In the genomic region with DNA sequence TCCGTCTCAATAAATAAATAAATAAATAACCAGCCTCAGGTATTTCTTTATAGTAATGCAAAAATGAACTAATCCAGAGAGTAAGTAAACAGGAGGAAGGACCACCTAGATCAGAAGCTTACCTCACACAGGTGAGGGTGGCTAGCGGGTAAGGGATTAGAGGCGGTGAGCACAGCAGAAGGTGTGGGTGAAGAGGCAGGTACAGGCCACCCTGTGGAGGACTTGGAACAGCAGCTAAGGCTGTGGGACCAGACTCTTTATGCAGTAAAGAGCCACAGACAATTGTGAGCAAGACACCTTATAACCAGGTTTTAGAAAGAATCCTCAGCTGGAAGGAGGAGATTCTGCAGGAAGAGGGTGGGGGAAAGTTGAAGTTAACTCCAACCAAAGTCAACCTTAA, we compare ENCODE assay signal across 1 cellular context.
TF ChIP-seq lines count a peak whose summit lies in the region.

No MANE protein-coding gene starts in this region.

TF ChIP-seq in HepG2, 621 proteins besides CTCF, POLR2A, EP300 and RAD21:
- TF ChIP-seq, protein P1, sequence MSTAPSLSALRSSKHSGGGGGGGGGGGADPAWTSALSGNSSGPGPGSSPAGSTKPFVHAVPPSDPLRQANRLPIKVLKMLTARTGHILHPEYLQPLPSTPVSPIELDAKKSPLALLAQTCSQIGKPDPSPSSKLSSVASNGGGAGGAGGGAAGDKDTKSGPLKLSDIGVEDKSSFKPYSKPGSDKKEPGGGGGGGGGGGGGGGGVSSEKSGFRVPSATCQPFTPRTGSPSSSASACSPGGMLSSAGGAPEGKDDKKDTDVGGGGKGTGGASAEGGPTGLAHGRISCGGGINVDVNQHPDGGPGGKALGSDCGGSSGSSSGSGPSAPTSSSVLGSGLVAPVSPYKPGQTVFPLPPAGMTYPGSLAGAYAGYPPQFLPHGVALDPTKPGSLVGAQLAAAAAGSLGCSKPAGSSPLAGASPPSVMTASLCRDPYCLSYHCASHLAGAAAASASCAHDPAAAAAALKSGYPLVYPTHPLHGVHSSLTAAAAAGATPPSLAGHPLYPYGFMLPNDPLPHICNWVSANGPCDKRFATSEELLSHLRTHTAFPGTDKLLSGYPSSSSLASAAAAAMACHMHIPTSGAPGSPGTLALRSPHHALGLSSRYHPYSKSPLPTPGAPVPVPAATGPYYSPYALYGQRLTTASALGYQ (CRISPR knock-in tag; IDR thresholded peaks at IDR 0.05), result no peak
- no peak for TF ChIP-seq RARG (CRISPR knock-in tag; IDR thresholded peaks at IDR 0.05; ENCODE audit: low read depth)
- TF ChIP-seq ZNF446 (CRISPR knock-in tag; IDR thresholded peaks at IDR 0.05), result no peak
- no peak for TF ChIP-seq ZKSCAN5 (CRISPR knock-in tag; IDR thresholded peaks at IDR 0.05)
- TF ChIP-seq SSRP1 (CRISPR knock-in tag; IDR thresholded peaks at IDR 0.05), result no peak
- TF ChIP-seq, protein P2, sequence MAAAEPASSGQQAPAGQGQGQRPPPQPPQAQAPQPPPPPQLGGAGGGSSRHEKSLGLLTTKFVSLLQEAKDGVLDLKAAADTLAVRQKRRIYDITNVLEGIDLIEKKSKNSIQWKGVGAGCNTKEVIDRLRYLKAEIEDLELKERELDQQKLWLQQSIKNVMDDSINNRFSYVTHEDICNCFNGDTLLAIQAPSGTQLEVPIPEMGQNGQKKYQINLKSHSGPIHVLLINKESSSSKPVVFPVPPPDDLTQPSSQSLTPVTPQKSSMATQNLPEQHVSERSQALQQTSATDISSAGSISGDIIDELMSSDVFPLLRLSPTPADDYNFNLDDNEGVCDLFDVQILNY (CRISPR knock-in tag; conservative IDR thresholded peaks at IDR 0.05), result no peak
- TF ChIP-seq HNRNPK (IDR thresholded peaks at IDR 0.05; ENCODE audit: low read depth, low read length, poor library complexity, severe bottlenecking), result no peak
- TF ChIP-seq, protein P3, sequence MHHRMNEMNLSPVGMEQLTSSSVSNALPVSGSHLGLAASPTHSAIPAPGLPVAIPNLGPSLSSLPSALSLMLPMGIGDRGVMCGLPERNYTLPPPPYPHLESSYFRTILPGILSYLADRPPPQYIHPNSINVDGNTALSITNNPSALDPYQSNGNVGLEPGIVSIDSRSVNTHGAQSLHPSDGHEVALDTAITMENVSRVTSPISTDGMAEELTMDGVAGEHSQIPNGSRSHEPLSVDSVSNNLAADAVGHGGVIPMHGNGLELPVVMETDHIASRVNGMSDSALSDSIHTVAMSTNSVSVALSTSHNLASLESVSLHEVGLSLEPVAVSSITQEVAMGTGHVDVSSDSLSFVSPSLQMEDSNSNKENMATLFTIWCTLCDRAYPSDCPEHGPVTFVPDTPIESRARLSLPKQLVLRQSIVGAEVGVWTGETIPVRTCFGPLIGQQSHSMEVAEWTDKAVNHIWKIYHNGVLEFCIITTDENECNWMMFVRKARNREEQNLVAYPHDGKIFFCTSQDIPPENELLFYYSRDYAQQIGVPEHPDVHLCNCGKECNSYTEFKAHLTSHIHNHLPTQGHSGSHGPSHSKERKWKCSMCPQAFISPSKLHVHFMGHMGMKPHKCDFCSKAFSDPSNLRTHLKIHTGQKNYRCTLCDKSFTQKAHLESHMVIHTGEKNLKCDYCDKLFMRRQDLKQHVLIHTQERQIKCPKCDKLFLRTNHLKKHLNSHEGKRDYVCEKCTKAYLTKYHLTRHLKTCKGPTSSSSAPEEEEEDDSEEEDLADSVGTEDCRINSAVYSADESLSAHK (CRISPR knock-in tag; IDR thresholded peaks at IDR 0.05; ENCODE audit: borderline replicate concordance), result no peak
